10 cellular contexts compared by ENCODE assay signal in genomic region chr4:152220201-152220666, GRCh38.
DNase-seq lines count a peak whose midpoint lies in the region; ATAC-seq and TF ChIP-seq lines count a peak whose summit lies in the region.
"Had no signal": no experiment of that assay in that cellular context is flagged by ENCODE, and none has a peak within 500 bp of the region (broad histone marks: within the 10 kb centered on the region; RNA-seq: fewer than 3 reads in every experiment).

No MANE protein-coding gene starts in this region.

- no peak overlapping the region for H3K4me3 ChIP-seq in astrocyte of the spinal cord (ENCODE audit: low read depth, low read length)

- DNase-seq in A172 (ENCODE audit: low spot score) (peak; percentile 76), astrocyte of the spinal cord (ENCODE audit: low read depth, low spot score) (peak; percentile 21), globus pallidus (ENCODE audit: low spot score) (no peak), OCI-M1 (lab: John Stamatoyannopoulos, UW) (no peak), DMS53 (lab: John Stamatoyannopoulos, UW) (no peak)
- DNase-seq: CD8-positive, alpha-beta T cell; occipital lobe had no signal

- ATAC-seq in GM18907 (IDR thresholded peaks at IDR 0.05; ENCODE audit: unreplicated experiment) (peak; percentile 85), HG03095 (IDR thresholded peaks at IDR 0.05; ENCODE audit: unreplicated experiment) (peak; percentile 59), GM21526 (IDR thresholded peaks at IDR 0.05; ENCODE audit: low FRiP score, unreplicated experiment) (no peak)
- ATAC-seq: CD8-positive, alpha-beta T cell had no signal

- in situ Hi-C loops in astrocyte of the spinal cord (cut with HindIII; ENCODE audit: low sequenced_read_pairs) = no loop called here

- no peak for TF ChIP-seq CTCF in astrocyte of the spinal cord (IDR thresholded peaks at IDR 0.05; ENCODE audit: low read depth, low read length)

Comparison
In these comparisons a context has a peak if more than half of its experiments do, and no peak if none do; other contexts are left out.
1. DNase-seq: peak in A172 (single experiment) and astrocyte of the spinal cord (single experiment); none in globus pallidus (single experiment), OCI-M1 (single experiment) and DMS53 (single experiment).